Comparison of ENCODE assay signal across 22 cellular contexts in the genomic region with DNA sequence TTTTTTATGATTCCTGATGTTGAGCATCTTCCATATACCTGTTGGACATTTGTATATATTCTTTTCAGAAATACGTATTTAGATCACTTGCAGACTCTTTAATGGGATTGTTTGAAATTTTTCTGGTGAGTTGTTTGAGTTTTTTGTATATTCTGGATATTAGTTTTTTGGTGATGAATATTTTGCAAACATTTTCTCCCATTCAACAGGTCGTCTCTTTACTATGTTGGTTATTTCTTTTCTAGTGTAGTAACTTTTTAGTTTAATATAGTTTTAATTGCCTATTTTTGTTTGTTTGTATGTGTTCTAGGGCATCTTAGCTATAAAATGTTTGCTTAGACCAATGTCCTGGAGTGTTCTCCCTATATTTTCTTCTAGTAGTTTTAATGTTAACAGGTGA.
"Had no signal": no experiment of that assay in that cellular context is flagged by ENCODE, and none has a peak within 500 bp of the region (broad histone marks: within the 10 kb centered on the region; RNA-seq: fewer than 3 reads in every experiment).

No MANE protein-coding gene starts in this region.

- H3K9me3 ChIP-seq: colonic mucosa, esophagus squamous epithelium, gastrocnemius medialis had no signal

- H3K36me3 ChIP-seq: colonic mucosa, esophagus muscularis mucosa, esophagus squamous epithelium, gastrocnemius medialis, gastroesophageal sphincter, heart left ventricle, heart right ventricle had no signal

- DNase-seq: colonic mucosa; cortex of kidney; dermis blood vessel endothelial cell; effector CD4-positive, alpha-beta T cell; effector CD8-positive, alpha-beta T cell; effector memory CD4-positive, alpha-beta T cell; effector memory CD8-positive, alpha-beta T cell; endodermal cell; erythroblast; esophagus squamous epithelium; foreskin fibroblast; foreskin keratinocyte; foreskin melanocyte; gastrocnemius medialis; glutamatergic neuron; head of caudate nucleus; heart left ventricle; heart right ventricle had no signal

- H3K4me1 ChIP-seq: colonic mucosa, esophagus muscularis mucosa, esophagus squamous epithelium, gastrocnemius medialis, gastroesophageal sphincter, heart left ventricle, heart right ventricle had no signal

- H3K27me3 ChIP-seq: colonic mucosa, esophagus muscularis mucosa, esophagus squamous epithelium, foreskin keratinocyte, gastrocnemius medialis, gastroesophageal sphincter, heart left ventricle, heart right ventricle had no signal

- H3K27ac ChIP-seq: colonic mucosa, coronary artery, epithelial cell of prostate, esophagus muscularis mucosa, esophagus squamous epithelium, foreskin keratinocyte, gastrocnemius medialis, gastroesophageal sphincter, heart left ventricle, heart right ventricle had no signal

- H3K4me3 ChIP-seq: colonic mucosa, coronary artery, esophagus muscularis mucosa, esophagus squamous epithelium, gastrocnemius medialis, gastroesophageal sphincter, heart left ventricle, heart right ventricle had no signal
